In the genomic region with DNA sequence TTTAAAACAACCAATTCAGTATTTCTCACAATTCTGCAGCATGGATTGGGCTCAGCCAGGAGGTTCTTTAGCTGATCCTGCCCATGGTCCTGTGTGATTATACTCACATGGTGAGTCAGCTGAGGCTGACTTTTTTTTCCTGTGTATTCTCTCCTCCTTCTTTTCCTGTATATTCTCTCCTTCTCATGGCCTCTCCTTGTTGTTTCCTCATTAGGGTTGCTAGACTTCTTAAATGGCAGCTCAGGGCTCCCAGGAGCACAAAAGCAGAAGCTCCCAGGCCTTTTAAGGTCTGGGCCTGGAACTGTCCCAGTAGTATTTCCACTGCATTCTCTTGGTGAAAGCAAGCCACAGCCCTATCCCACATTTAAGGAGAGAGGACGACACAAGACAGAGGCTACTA, we compare ENCODE assay signal across 12 cellular contexts. TPM values are rescaled to one million over a fixed set of nuclear protein-coding genes. Genes with fewer than 3 reads are reported as not detected.
DNase-seq lines count a peak whose midpoint lies in the region; ATAC-seq and TF ChIP-seq lines count a peak whose summit lies in the region.
"Had no signal": no experiment of that assay in that cellular context is flagged by ENCODE, and none has a peak within 500 bp of the region (broad histone marks: within the 10 kb centered on the region; RNA-seq: fewer than 3 reads in every experiment).

No MANE protein-coding gene starts in this region.

- intact Hi-C loops in sigmoid colon (cut with DNase I): no loop called here

- peaks cover 23% of the 10 kb centered on the region for H3K36me3 Mint-ChIP-seq in chondrocyte (ENCODE audit: low read depth)
- peaks cover 4% of the 10 kb centered on the region for H3K36me3 Mint-ChIP-seq in activated T-cell treated with anti-CD3 and anti-CD28 coated beads, Interleukin-2, amount 50 U/mL, for 4 hours (ENCODE audit: insufficient read depth)

- DNase-seq in RWPE2 (ENCODE audit: low spot score) (no peak), chondrocyte (ENCODE audit: low spot score) (no peak), sigmoid colon (no peak), HUDEP-2 (lab: John Stamatoyannopoulos, UW; ENCODE audit: unreplicated experiment in 76 of 76) (no peak), T-helper 2 cell (no peak)
- no peak for DNase-seq in activated T-cell treated with anti-CD3 and anti-CD28 coated beads, Interleukin-2, amount 50 U/mL, for 4 hours
- DNase-seq: activated CD4-positive, alpha-beta T cell treated with anti-CD3 and anti-CD28 coated beads, Interleukin-2, amount 50 U/mL, for 1 hour; MM.1S; NCI-H524 treated with DMSO at 0.1 percent for 48 hours; stimulated activated naive CD4-positive, alpha-beta T cell treated with Interleukin-2 at 50 U/mL for 16 hours had no signal

- no peak overlapping the region for H3K4me3 Mint-ChIP-seq in chondrocyte (ENCODE audit: unreplicated experiment)
- no peak overlapping the region for H3K4me3 Mint-ChIP-seq in activated T-cell treated with anti-CD3 and anti-CD28 coated beads, Interleukin-2, amount 50 U/mL, for 4 hours

- peaks cover 4% of the 10 kb centered on the region for H3K9me3 Mint-ChIP-seq in chondrocyte (ENCODE audit: low read depth)
- H3K9me3 Mint-ChIP-seq in activated T-cell treated with anti-CD3 and anti-CD28 coated beads, Interleukin-2, amount 50 U/mL, for 4 hours: no peaks in the 10 kb centered on the region

- ATAC-seq in RWPE2 (ENCODE audit: low read depth) (no peak), HG03280 (IDR thresholded peaks at IDR 0.05; ENCODE audit: unreplicated experiment) (no peak)
- ATAC-seq in activated T-cell treated with anti-CD3 and anti-CD28 coated beads, Interleukin-2, amount 50 U/mL, for 4 hours: no peak

- TF ChIP-seq CTCF in HEK293 (tag by site-specific recombination; IDR thresholded peaks at IDR 0.05) (no peak), RWPE2 (IDR thresholded peaks at IDR 0.05; ENCODE audit: poor library complexity, severe bottlenecking) (no peak), chondrocyte (IDR thresholded peaks at IDR 0.05) (no peak), sigmoid colon (IDR thresholded peaks at IDR 0.05) (no peak)

- H3K9me3 ChIP-seq in HEK293 (ENCODE audit: control insufficient read depth, insufficient read depth, low read depth, low read length): no peaks in the 10 kb centered on the region
- peaks cover 4% of the 10 kb centered on the region for H3K9me3 ChIP-seq in RWPE2 (ENCODE audit: severe bottlenecking)
- no peaks in the 10 kb centered on the region for H3K9me3 ChIP-seq in sigmoid colon

- TF ChIP-seq POLR2A in sigmoid colon (IDR thresholded peaks at IDR 0.05): no peak

- no peaks in the 10 kb centered on the region for H3K27me3 Mint-ChIP-seq in chondrocyte (ENCODE audit: low read depth)
- H3K27me3 Mint-ChIP-seq in activated T-cell treated with anti-CD3 and anti-CD28 coated beads, Interleukin-2, amount 50 U/mL, for 4 hours (ENCODE audit: low read depth): no peaks in the 10 kb centered on the region

- H3K27me3 ChIP-seq in RWPE2 (ENCODE audit: insufficient read depth, poor library complexity, severe bottlenecking): no peaks in the 10 kb centered on the region
- H3K27me3 ChIP-seq in sigmoid colon: no peaks in the 10 kb centered on the region

- H3K4me1 Mint-ChIP-seq in chondrocyte (ENCODE audit: low read depth): peaks cover 43% of the 10 kb centered on the region
- no peaks in the 10 kb centered on the region for H3K4me1 Mint-ChIP-seq in activated T-cell treated with anti-CD3 and anti-CD28 coated beads, Interleukin-2, amount 50 U/mL, for 4 hours (ENCODE audit: low read depth)

- H3K27ac ChIP-seq in HEK293 (ENCODE audit: extremely low read depth, low read depth, low read length): no peak overlapping the region
- peak overlapping the region; percentile 81 for H3K27ac ChIP-seq in RWPE2 (ENCODE audit: poor library complexity, severe bottlenecking)
- peak overlapping the region in 3 of 4 donors; percentile 77 to 93 (median 85) for H3K27ac ChIP-seq in sigmoid colon

- H3K4me3 ChIP-seq in HEK293 (ENCODE audit: low read depth, low read length) (no peak overlapping the region), RWPE2 (ENCODE audit: severe bottlenecking) (no peak overlapping the region), sigmoid colon (no peak overlapping the region)

- no peak for TF ChIP-seq EP300 in sigmoid colon (IDR thresholded peaks at IDR 0.05)

- peak overlapping the region; percentile 86 for H3K27ac Mint-ChIP-seq in chondrocyte (ENCODE audit: unreplicated experiment)

- peaks cover 0 to 58% of the 10 kb centered on the region in 2 experiments; a peak in 1 of 3 replicates for H3K36me3 ChIP-seq in HEK293 (ENCODE audit: control insufficient read depth in 2 of 2, insufficient read depth in 1 of 2, low read length in 2 of 2)
- peaks cover 50% of the 10 kb centered on the region for H3K36me3 ChIP-seq in RWPE2 (ENCODE audit: low read depth)
- H3K36me3 ChIP-seq in sigmoid colon: peaks cover 0 to 26% (median 13%) of the 10 kb centered on the region in 4 donors

- CTCF ChIA-PET in HEK293 (lab: Yijun Ruan, JAX): interaction anchor here (0.7 to 1.1 kb wide), 2 partner anchors 42 to 49 kb away, joined by 3 read pairs; no protein-coding TSS in a partner anchor

- POLR2A ChIA-PET in HEK293 (lab: Yijun Ruan, JAX): interaction anchor here (1.1 kb wide), 1 partner anchor 26 kb away, joined by 4 read pairs; no protein-coding TSS in a partner anchor

- 90 to 93% methylated on average over 1 of the region's 1 CpG for WGBS in sigmoid colon, 2 donors

- H3K4me1 ChIP-seq in HEK293 (ENCODE audit: control insufficient read depth, insufficient read depth, low read length) (peaks cover 13% of the 10 kb centered on the region), RWPE2 (ENCODE audit: insufficient read depth, poor library complexity, severe bottlenecking) (peaks cover 40% of the 10 kb centered on the region), sigmoid colon (peaks cover 0 to 82% (median 51%) of the 10 kb centered on the region in 4 donors)

TF ChIP-seq in HEK293, 187 proteins besides CTCF, POLR2A, EP300 and RAD21:
- TF ChIP-seq SETDB1 (IDR thresholded peaks at IDR 0.05; ENCODE audit: insufficient read length, low read length): peak; percentile 85
- TF ChIP-seq YY2 (tag by site-specific recombination; IDR thresholded peaks at IDR 0.05): no peak

RNA-seq across cellular contexts. Expression of a gene that starts 26.8 kb away (rescaled TPM):
- total RNA-seq in chondrocyte: 16.2 to 19.2 TPM (median 18.0 TPM) in 3 replicates
- 10 to 100 TPM in 1 of 4 donors, 1 to 10 TPM in 3; 7.1 to 14.7 (median 8.1) TPM for total RNA-seq in sigmoid colon
- 1 to 10 TPM; 1.2 to 5.0 (median 2.5) TPM for polyA plus RNA-seq in sigmoid colon
- 1 to 10 TPM; 1.6 to 2.1 (median 1.8) TPM for total RNA-seq in activated T-cell treated with anti-CD3 and anti-CD28 coated beads, Interleukin-2, amount 50 U/mL, for 4 hours
